Comparison of ENCODE assay signal across 15 cellular contexts in the genomic region with DNA sequence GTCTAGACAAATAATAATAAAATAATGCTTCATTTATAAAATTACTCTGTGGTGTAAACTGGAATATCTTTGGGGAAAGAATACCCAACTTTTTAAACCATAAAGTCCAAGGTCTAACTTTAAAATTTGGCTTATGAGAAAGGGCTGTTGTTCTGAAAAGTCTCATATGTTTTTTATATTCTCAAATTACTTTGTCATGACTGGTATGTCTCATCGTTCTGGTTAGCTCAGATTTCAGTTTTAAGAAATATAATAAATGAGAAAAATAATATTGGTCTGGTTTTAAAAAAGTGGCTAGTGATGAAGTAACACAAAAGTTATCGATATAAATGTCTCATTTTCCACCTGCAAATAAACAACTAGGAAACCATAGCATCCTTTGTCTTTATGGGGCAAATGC.
DNase-seq lines count a peak whose midpoint lies in the region; ATAC-seq and TF ChIP-seq lines count a peak whose summit lies in the region.
"Had no signal": no experiment of that assay in that cellular context is flagged by ENCODE, and none has a peak within 500 bp of the region (broad histone marks: within the 10 kb centered on the region; RNA-seq: fewer than 3 reads in every experiment).

No MANE protein-coding gene starts in this region.

- no peak for ATAC-seq in HG03520 (IDR thresholded peaks at IDR 0.05; ENCODE audit: unreplicated experiment)
- ATAC-seq: A549 had no signal

- DNase-seq in LHCN-M2 (ENCODE audit: low read depth) (peak; percentile 23), choroid plexus epithelial cell (ENCODE audit: low read depth) (peak; percentile 4), fibroblast of the aortic adventitia (ENCODE audit: low read depth) (peak; percentile 9), stromal cell of bone marrow (ENCODE audit: low read depth) (peak; percentile 7), tibial artery (no peak), NCI-H1417 treated with DMSO at 0.1 percent for 48 hours (lab: John Stamatoyannopoulos, UW) (no peak)
- DNase-seq: CD4-positive, alpha-beta memory T cell; DMS 273 treated with DMSO at 0.1 percent for 48 hours; DMS53; DND-41; EL; H9 had no signal

- H3K27me3 ChIP-seq in tibial artery: no peaks in the 10 kb centered on the region
- H3K27me3 ChIP-seq: BLaER1 had no signal

- H3K9me3 ChIP-seq in tibial artery: no peaks in the 10 kb centered on the region
- H3K9me3 ChIP-seq: A549, BLaER1 had no signal

- TF ChIP-seq CTCF in choroid plexus epithelial cell (conservative IDR thresholded peaks at IDR 0.05; ENCODE audit: low read depth, low read length): no peak
- no peak for TF ChIP-seq CTCF in fibroblast of the aortic adventitia (IDR thresholded peaks at IDR 0.05; ENCODE audit: insufficient read depth, low read length)
- TF ChIP-seq CTCF in tibial artery (IDR thresholded peaks at IDR 0.05): no peak

- intact Hi-C loops in tibial artery (cut with DNase I; ENCODE audit: low total_unique reads): no loop called here

- H3K4me3 ChIP-seq in choroid plexus epithelial cell (ENCODE audit: low read depth, low read length) (no peak overlapping the region), fibroblast of the aortic adventitia (ENCODE audit: low read depth, low read length) (no peak overlapping the region), tibial artery (no peak overlapping the region)
- H3K4me3 ChIP-seq: A549, BLaER1 had no signal

- H3K4me1 ChIP-seq in tibial artery: no peaks in the 10 kb centered on the region
- H3K4me1 ChIP-seq: A549, BLaER1 had no signal

- H3K27ac ChIP-seq in tibial artery: no peak overlapping the region
- H3K27ac ChIP-seq: A549, BLaER1 had no signal

- no peaks in the 10 kb centered on the region for H3K36me3 ChIP-seq in tibial artery
- H3K36me3 ChIP-seq: BLaER1 had no signal

Comparison
In these comparisons a context has a peak if more than half of its experiments do, and no peak if none do; other contexts are left out.
1. DNase-seq: peak in LHCN-M2 (single experiment), choroid plexus epithelial cell (single experiment), fibroblast of the aortic adventitia (single experiment) and stromal cell of bone marrow (single experiment); none in tibial artery (0 of 2) and NCI-H1417 treated with DMSO at 0.1 percent for 48 hours (single experiment).